ENCODE assay signal across 9 cellular contexts in genomic region chrX:87409113-87409841, GRCh38.
DNase-seq lines count a peak whose midpoint lies in the region; ATAC-seq, FAIRE-seq and TF ChIP-seq lines count a peak whose summit lies in the region.
"Had no signal": no experiment of that assay in that cellular context is flagged by ENCODE, and none has a peak within 500 bp of the region (broad histone marks: within the 10 kb centered on the region; RNA-seq: fewer than 3 reads in every experiment).

No MANE protein-coding gene starts in this region.

- CTCF ChIA-PET in A549 (lab: Yijun Ruan, JAX), result no interaction called here

- TF ChIP-seq POLR2A in A549 (IDR thresholded peaks at IDR 0.05; ENCODE audit: low read length), result no peak

- H3K4me3 ChIP-seq in A549 (no peak overlapping the region), HAP-1 (no peak overlapping the region)

- no peaks in the 10 kb centered on the region for H3K4me1 Mint-ChIP-seq in activated T-helper 1 cell treated with anti-CD3 and anti-CD28 coated beads, Interleukin-12 subunit alpha, Interleukin-12 subunit beta, Interleukin-2, Interleukin-4 antibody, amounts not matched to agents 30 ng/mL and 10 ng/mL and 1 ng/mL, durations not matched to agents 14 hours and 24 hours and 36 hours (ENCODE audit: low read depth)

- DNase-seq in A549 (ENCODE audit: low read depth in 1 of 2, low spot score in 1 of 2) (peak; percentile 36 to 78), NCI-H460 (ENCODE audit: extremely low read depth, low read depth) (peak; percentile 75), dermis microvascular lymphatic vessel endothelial cell (ENCODE audit: low read depth in 2 of 2) (peak; percentile 86 to 95), lung microvascular endothelial cell (ENCODE audit: low read depth in 2 of 2) (peak; percentile 91 to 94), DMS153 treated with DMSO at 0.1 percent for 48 hours (lab: John Stamatoyannopoulos, UW; ENCODE audit: unreplicated experiment) (no peak), HAP-1 (ENCODE audit: low spot score in 2 of 2) (no peak)
- no peak for DNase-seq in activated T-helper 1 cell treated with anti-CD3 and anti-CD28 coated beads, Interleukin-12 subunit alpha, Interleukin-12 subunit beta, Interleukin-2, Interleukin-4 antibody, amounts not matched to agents 30 ng/mL and 10 ng/mL and 1 ng/mL, durations not matched to agents 14 hours and 24 hours and 36 hours (ENCODE audit: low spot score)
- DNase-seq: NCI-H524 had no signal

- POLR2A ChIA-PET in A549 (lab: Yijun Ruan, JAX), result no interaction called here

- H3K9me3 ChIP-seq in A549, result no peaks in the 10 kb centered on the region
- H3K9me3 ChIP-seq in HAP-1, result no peaks in the 10 kb centered on the region

- no peaks in the 10 kb centered on the region for H3K36me3 ChIP-seq in HAP-1 (replicated peaks)

- no peaks in the 10 kb centered on the region for H3K27me3 Mint-ChIP-seq in activated T-helper 1 cell treated with anti-CD3 and anti-CD28 coated beads, Interleukin-12 subunit alpha, Interleukin-12 subunit beta, Interleukin-2, Interleukin-4 antibody, amounts not matched to agents 30 ng/mL and 10 ng/mL and 1 ng/mL, durations not matched to agents 14 hours and 24 hours and 36 hours (ENCODE audit: insufficient read depth)

- no peaks in the 10 kb centered on the region for H3K27me3 ChIP-seq in HAP-1 (ENCODE audit: low read depth)

- no peak overlapping the region for H3K27ac Mint-ChIP-seq in activated T-helper 1 cell treated with anti-CD3 and anti-CD28 coated beads, Interleukin-12 subunit alpha, Interleukin-12 subunit beta, Interleukin-2, Interleukin-4 antibody, amounts not matched to agents 30 ng/mL and 10 ng/mL and 1 ng/mL, durations not matched to agents 14 hours and 24 hours and 36 hours

- 0 out of 5 replicates have a peak, but pooled peaks of 1 of the 2 experiments have one; percentile 26 for TF ChIP-seq EP300 in A549 (IDR thresholded peaks at IDR 0.05)

- WGBS in A549 (ENCODE audit: missing lambda C conversion rate), result 11% methylated on average over 7 of the region's 7 CpGs

- peak overlapping the region; percentile 48 for H3K4me2 ChIP-seq in A549

- peak; percentile 97 to 99 for ATAC-seq in A549
- no peak for ATAC-seq in GM18519 (IDR thresholded peaks at IDR 0.05; ENCODE audit: low FRiP score, unreplicated experiment)

- intact Hi-C loops in activated T-helper 1 cell treated with anti-CD3 and anti-CD28 coated beads, Interleukin-12 subunit alpha, Interleukin-12 subunit beta, Interleukin-2, Interleukin-4 antibody, amounts not matched to agents 30 ng/mL and 10 ng/mL and 1 ng/mL, durations not matched to agents 14 hours and 24 hours and 36 hours (cut with micrococcal nuclease), result no loop called here

- in situ Hi-C loops in HAP-1 (cut with MboI; ENCODE audit: low sequenced_read_pairs), result no loop called here

- no peaks in the 10 kb centered on the region for H3K9me3 Mint-ChIP-seq in activated T-helper 1 cell treated with anti-CD3 and anti-CD28 coated beads, Interleukin-12 subunit alpha, Interleukin-12 subunit beta, Interleukin-2, Interleukin-4 antibody, amounts not matched to agents 30 ng/mL and 10 ng/mL and 1 ng/mL, durations not matched to agents 14 hours and 24 hours and 36 hours

- TF ChIP-seq RAD21 in A549 (conservative IDR thresholded peaks at IDR 0.05 in 1 of 2, IDR thresholded peaks at IDR 0.05 in 1 of 2), result 0 out of 5 replicates have a peak, but pooled peaks have one; percentile 2 to 11

- H3K36me3 Mint-ChIP-seq in activated T-helper 1 cell treated with anti-CD3 and anti-CD28 coated beads, Interleukin-12 subunit alpha, Interleukin-12 subunit beta, Interleukin-2, Interleukin-4 antibody, amounts not matched to agents 30 ng/mL and 10 ng/mL and 1 ng/mL, durations not matched to agents 14 hours and 24 hours and 36 hours (ENCODE audit: low read depth), result no peaks in the 10 kb centered on the region

- no peak for TF ChIP-seq CTCF in A549 (IDR thresholded peaks at IDR 0.05)

- peak overlapping the region; percentile 50 to 76; a peak in 4 of 6 replicates for H3K27ac ChIP-seq in A549

- H3K4me1 ChIP-seq in A549 (peaks cover 17% of the 10 kb centered on the region), HAP-1 (no peaks in the 10 kb centered on the region)

- H3K4me3 Mint-ChIP-seq in activated T-helper 1 cell treated with anti-CD3 and anti-CD28 coated beads, Interleukin-12 subunit alpha, Interleukin-12 subunit beta, Interleukin-2, Interleukin-4 antibody, amounts not matched to agents 30 ng/mL and 10 ng/mL and 1 ng/mL, durations not matched to agents 14 hours and 24 hours and 36 hours, result no peak overlapping the region

- FAIRE-seq in A549 (lab: Jason Lieb, UNC), result peak; percentile 90

TF ChIP-seq in A549, 52 proteins besides CTCF, POLR2A, EP300 and RAD21:
- no peak for TF ChIP-seq FOSB (CRISPR knock-in tag; IDR thresholded peaks at IDR 0.05)
- peak; percentile 76 for TF ChIP-seq FOSL2 (IDR thresholded peaks at IDR 0.05)
- peak; percentile 65 for TF ChIP-seq FOSL2 (CRISPR knock-in tag; IDR thresholded peaks at IDR 0.05)
- peak; percentile 61; the same call in 1 of the 2 replicates for TF ChIP-seq JUNB (IDR thresholded peaks at IDR 0.05)
- no peak for TF ChIP-seq MYC (IDR thresholded peaks at IDR 0.05; ENCODE audit: borderline replicate concordance, low read length)
- TF ChIP-seq CBX8 (IDR thresholded peaks at IDR 0.05), result no peak
- TF ChIP-seq GATA3 (IDR thresholded peaks at IDR 0.05; ENCODE audit: borderline replicate concordance), result peak; percentile 57; the same call in 1 of the 2 replicates
- TF ChIP-seq JUN (IDR thresholded peaks at IDR 0.05), result peak in 1 of 2 experiments; percentile 52; a peak in 1 of 5 replicates
- TF ChIP-seq MAFK (IDR thresholded peaks at IDR 0.05; ENCODE audit: partially characterized antibody), result peak; percentile 44
- no peak for TF ChIP-seq HOXB5 (CRISPR knock-in tag; IDR thresholded peaks at IDR 0.05)
- no peak for TF ChIP-seq ZC3H11A (IDR thresholded peaks at IDR 0.05)
- peak in 1 of 2 experiments; percentile 15; a peak in 1 of 4 replicates for TF ChIP-seq CEBPB (IDR thresholded peaks at IDR 0.05)
- no peak for TF ChIP-seq USF2 (IDR thresholded peaks at IDR 0.05)
- TF ChIP-seq ZFP36 (IDR thresholded peaks at IDR 0.05; ENCODE audit: borderline replicate concordance, partially characterized antibody), result no peak
- TF ChIP-seq REST (IDR thresholded peaks at IDR 0.05), result no peak
- no peak for TF ChIP-seq EHF (CRISPR knock-in tag; IDR thresholded peaks at IDR 0.05)
- no peak for TF ChIP-seq EHMT2 (IDR thresholded peaks at IDR 0.05; ENCODE audit: low read depth)
- TF ChIP-seq HOXA7 (CRISPR knock-in tag; IDR thresholded peaks at IDR 0.05), result no peak
- no peak for TF ChIP-seq SMC3 (IDR thresholded peaks at IDR 0.05)

Comparison
In these comparisons a context has a peak if more than half of its experiments do, and no peak if none do; other contexts are left out.
1. DNase-seq: peak in A549 (2 of 2), NCI-H460 (single experiment), dermis microvascular lymphatic vessel endothelial cell (2 of 2) and lung microvascular endothelial cell (2 of 2); none in activated T-helper 1 cell treated with anti-CD3 and anti-CD28 coated beads, Interleukin-12 subunit alpha, Interleukin-12 subunit beta, Interleukin-2, Interleukin-4 antibody, amounts not matched to agents 30 ng/mL and 10 ng/mL and 1 ng/mL, durations not matched to agents 14 hours and 24 hours and 36 hours (single experiment), DMS153 treated with DMSO at 0.1 percent for 48 hours (single experiment) and HAP-1 (0 of 2).